ENCODE assay signal across 11 cellular contexts in the genomic region with DNA sequence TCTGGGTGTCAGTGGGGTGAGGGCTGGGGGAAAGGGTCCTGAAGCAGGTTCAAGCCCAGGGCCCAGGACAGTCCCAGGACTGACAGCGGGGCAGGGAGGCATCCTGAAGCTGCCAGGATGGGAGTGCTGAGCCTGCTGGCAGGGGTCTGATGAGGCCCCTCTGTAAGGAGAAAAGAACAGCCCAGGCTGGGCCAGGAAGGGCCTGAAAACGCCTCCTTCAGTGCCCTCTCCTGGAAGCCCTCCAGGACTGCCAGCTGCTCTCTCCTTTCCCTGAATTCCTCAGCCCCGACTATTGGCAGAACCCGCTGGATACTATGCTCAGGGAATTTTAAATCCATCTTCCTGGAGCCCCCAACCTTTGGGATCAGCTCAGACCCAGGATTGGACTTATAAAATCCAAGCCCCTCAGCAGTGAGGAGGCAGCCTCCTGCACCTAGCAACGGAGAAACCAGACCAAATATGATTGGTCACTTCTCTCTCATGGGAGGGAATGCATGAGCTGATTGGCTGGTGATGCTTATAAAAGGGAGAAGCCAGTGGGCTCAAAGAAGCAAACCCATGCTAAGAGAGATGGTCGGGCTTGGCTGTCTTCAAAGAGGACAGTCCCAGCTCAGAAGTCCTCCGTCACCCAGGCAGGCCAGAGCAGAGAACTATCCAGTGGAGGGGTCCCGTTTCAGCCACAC.
DNase-seq lines count a peak whose midpoint lies in the region; ATAC-seq, FAIRE-seq and TF ChIP-seq lines count a peak whose summit lies in the region.
"Had no signal": no experiment of that assay in that cellular context is flagged by ENCODE, and none has a peak within 500 bp of the region (broad histone marks: within the 10 kb centered on the region; RNA-seq: fewer than 3 reads in every experiment).

No MANE protein-coding gene starts in this region.

- H3K36me3 Mint-ChIP-seq in astrocyte (ENCODE audit: low read depth, unreplicated experiment) = no peaks in the 10 kb centered on the region
- H3K36me3 Mint-ChIP-seq: naive thymus-derived CD4-positive, alpha-beta T cell had no signal

- H3K27me3 ChIP-seq in H7 (ENCODE audit: control insufficient read depth, insufficient read depth, low read length) = no peaks in the 10 kb centered on the region; the same call in 1 of the 2 replicates
- H3K27me3 ChIP-seq in astrocyte (ENCODE audit: insufficient read depth, low read length) = peaks cover 43% of the 10 kb centered on the region
- H3K27me3 ChIP-seq in right lobe of liver = no peaks in the 10 kb centered on the region

- no peaks in the 10 kb centered on the region for H3K79me2 ChIP-seq in astrocyte (ENCODE audit: insufficient read depth, low read length)

- peaks cover 25% of the 10 kb centered on the region for H3K4me1 Mint-ChIP-seq in astrocyte (ENCODE audit: low read depth, unreplicated experiment)

- no peak overlapping the region for H3K27ac Mint-ChIP-seq in astrocyte (ENCODE audit: unreplicated experiment)
- H3K27ac Mint-ChIP-seq: naive thymus-derived CD4-positive, alpha-beta T cell had no signal

- H3K4me2 ChIP-seq in astrocyte (ENCODE audit: low read length) = no peak overlapping the region
- H3K4me2 ChIP-seq: PC-9 had no signal

- no peak overlapping the region for H3K9ac ChIP-seq in astrocyte (ENCODE audit: low read length)

- no peaks in the 10 kb centered on the region for H3K36me3 ChIP-seq in H7 (replicated peaks; ENCODE audit: control insufficient read depth, insufficient read depth, low read length)
- no peaks in the 10 kb centered on the region for H3K36me3 ChIP-seq in astrocyte (ENCODE audit: insufficient read depth, low read length)
- no peaks in the 10 kb centered on the region for H3K36me3 ChIP-seq in right lobe of liver

- no peak for ATAC-seq in right lobe of liver
- no peak for ATAC-seq in HG02588 (IDR thresholded peaks at IDR 0.05; ENCODE audit: unreplicated experiment)
- ATAC-seq: naive thymus-derived CD4-positive, alpha-beta T cell had no signal

- peaks cover 5% of the 10 kb centered on the region for H3K9me3 Mint-ChIP-seq in astrocyte (ENCODE audit: unreplicated experiment)
- H3K9me3 Mint-ChIP-seq: naive thymus-derived CD4-positive, alpha-beta T cell had no signal

- TF ChIP-seq CTCF in astrocyte (IDR thresholded peaks at IDR 0.05; ENCODE audit: insufficient read depth, low read depth, low read length) (no peak), right lobe of liver (IDR thresholded peaks at IDR 0.05) (no peak)

- intact Hi-C loops in right lobe of liver (cut with DNase I) = no loop called here

- no peak for TF ChIP-seq POLR2A in right lobe of liver (IDR thresholded peaks at IDR 0.05)

- no peak overlapping the region for H2AFZ ChIP-seq in astrocyte (ENCODE audit: low read depth, low read length)
- H2AFZ ChIP-seq: PC-9 had no signal

- H4K20me1 ChIP-seq in astrocyte (ENCODE audit: insufficient read depth, low read length) = peaks cover 5% of the 10 kb centered on the region

- H3K27ac ChIP-seq in astrocyte (ENCODE audit: low read depth, low read length) (no peak overlapping the region), right lobe of liver (no peak overlapping the region)
- H3K27ac ChIP-seq: PC-9 had no signal

- peaks cover 49% of the 10 kb centered on the region for H3K27me3 Mint-ChIP-seq in astrocyte (ENCODE audit: low read depth, unreplicated experiment)

- 18% methylated on average over 5 of the region's 8 CpGs for WGBS in right lobe of liver (ENCODE audit: insufficient coverage, low coverage, low lambda C conversion rate, missing lambda C conversion rate)

- no peak overlapping the region for H3K4me3 ChIP-seq in H7 (ENCODE audit: insufficient read depth, low read depth, low read length)
- H3K4me3 ChIP-seq in astrocyte (ENCODE audit: insufficient read depth, low read depth, low read length) = no peak overlapping the region
- H3K4me3 ChIP-seq in right lobe of liver = no peak overlapping the region
- H3K4me3 ChIP-seq: PC-9 had no signal

- H3K9me3 ChIP-seq in astrocyte (ENCODE audit: insufficient read depth, low read depth, low read length) (no peaks in the 10 kb centered on the region), right lobe of liver (no peaks in the 10 kb centered on the region)

- H3K4me1 ChIP-seq in astrocyte (ENCODE audit: insufficient read depth, low read length) = peaks cover 4% of the 10 kb centered on the region
- H3K4me1 ChIP-seq in right lobe of liver = no peaks in the 10 kb centered on the region

- FAIRE-seq in astrocyte (lab: Jason Lieb, UNC) = no peak

- no peak overlapping the region for H3K4me3 Mint-ChIP-seq in astrocyte (ENCODE audit: unreplicated experiment)
- H3K4me3 Mint-ChIP-seq: naive thymus-derived CD4-positive, alpha-beta T cell had no signal

- DNase-seq in NCI-H526 (lab: John Stamatoyannopoulos, UW) (peak; percentile 15 to 58), NCI-H526 treated with DMSO at 0.1 percent for 48 hours (lab: John Stamatoyannopoulos, UW) (no peak), H7 (peak; percentile 95), astrocyte (ENCODE audit: low read depth) (peak; percentile 22), right lobe of liver (peak in 2 of 3 donors; percentile 22 to 39), NCI-H2196 (lab: John Stamatoyannopoulos, UW; ENCODE audit: unreplicated experiment) (no peak)
- no peak for DNase-seq in stimulated activated CD4-positive, alpha-beta T cell treated with anti-CD3 and anti-CD28 coated beads, Interleukin-4, amount 100 ng/mL, for 1 hour
- DNase-seq: AML-193; naive thymus-derived CD4-positive, alpha-beta T cell had no signal

Comparison
In these comparisons a context has a peak if more than half of its experiments do, and no peak if none do; other contexts are left out.
1. DNase-seq: peak in NCI-H526 (2 of 2), H7 (single experiment), astrocyte (single experiment) and right lobe of liver (2 of 3); none in NCI-H526 treated with DMSO at 0.1 percent for 48 hours (single experiment), stimulated activated CD4-positive, alpha-beta T cell treated with anti-CD3 and anti-CD28 coated beads, Interleukin-4, amount 100 ng/mL, for 1 hour (single experiment) and NCI-H2196 (single experiment).